Comparison of ENCODE assay signal across 13 cellular contexts in the genomic region with DNA sequence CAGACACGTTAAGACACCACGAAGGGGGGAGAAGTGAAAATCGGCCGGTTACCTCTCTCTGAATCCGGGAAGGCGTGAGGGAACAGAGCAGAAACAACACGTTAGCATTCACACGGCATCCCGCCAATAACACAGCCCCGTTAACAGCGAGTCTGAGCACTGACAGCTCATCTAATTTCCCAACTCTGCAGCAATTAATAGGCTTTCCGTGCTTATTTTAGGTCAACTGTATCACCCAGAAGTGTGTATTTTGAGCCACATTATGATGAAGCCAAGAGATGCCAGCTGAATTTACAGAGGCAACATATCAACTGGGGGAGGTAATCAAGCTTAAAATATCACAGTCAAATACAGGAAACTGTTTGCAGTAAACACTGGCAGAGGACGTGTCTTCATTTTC.
DNase-seq lines count a peak whose midpoint lies in the region; ATAC-seq and TF ChIP-seq lines count a peak whose summit lies in the region.
"Had no signal": no experiment of that assay in that cellular context is flagged by ENCODE, and none has a peak within 500 bp of the region (broad histone marks: within the 10 kb centered on the region; RNA-seq: fewer than 3 reads in every experiment).

No MANE protein-coding gene starts in this region.

- H3K27me3 Mint-ChIP-seq in WTC11 (ENCODE audit: low read depth) = no peaks in the 10 kb centered on the region

- peaks cover 11% of the 10 kb centered on the region for H3K4me1 ChIP-seq in ovary (ENCODE audit: insufficient read depth)

- H3K27ac ChIP-seq in ovary = peak overlapping the region in 1 of 2 donors; percentile 5

- no peak overlapping the region for H3K4me3 ChIP-seq in ovary

- DNase-seq in COR-L47 (lab: John Stamatoyannopoulos, UW) (peak; percentile 67), NCI-H1092 treated with DMSO at 0.1 percent for 48 hours (lab: John Stamatoyannopoulos, UW) (peak; percentile 63), WTC11 (ENCODE audit: low spot score) (no peak), ovary (peak; percentile 50 to 71 (median 59)), activated gamma-delta T cell treated with Interleukin-2 at 50 U/mL for 16 hours (no peak), NCI-H2171 treated with DMSO at 0.1 percent for 48 hours (lab: John Stamatoyannopoulos, UW) (no peak)
- DNase-seq: activated CD4-positive, alpha-beta T cell treated with anti-CD3 and anti-CD28 coated beads, Interleukin-2, amount 50 U/mL, for 1 hour; brain microvascular endothelial cell; effector memory CD4-positive, alpha-beta T cell; stimulated activated CD4-positive, alpha-beta T cell treated with anti-CD3 and anti-CD28 coated beads, Interleukin-1b, Interleukin-23, amount 100 ng/mL, for 48 hours; T-helper 1 cell had no signal

- peaks cover 28% of the 10 kb centered on the region for H3K4me1 Mint-ChIP-seq in WTC11

- H3K4me3 Mint-ChIP-seq in WTC11 = no peak overlapping the region

- no peak for TF ChIP-seq EP300 in ovary (IDR thresholded peaks at IDR 0.05)

- no peak for TF ChIP-seq POLR2A in ovary (IDR thresholded peaks at IDR 0.05)

- no peaks in the 10 kb centered on the region for H3K9me3 ChIP-seq in ovary

- WGBS in ovary, 3 donors = 8 to 26% (median 9%) methylated on average over 13 of the region's 13 CpGs

- H3K27ac Mint-ChIP-seq in WTC11 = peak overlapping the region; percentile 85

- H3K27me3 ChIP-seq in ovary = no peaks in the 10 kb centered on the region
- H3K27me3 ChIP-seq: brain microvascular endothelial cell had no signal

- H3K36me3 ChIP-seq in ovary = no peaks in the 10 kb centered on the region

- H3K9me3 Mint-ChIP-seq in WTC11 = 0 out of 2 replicates have a peak, but pooled peaks cover 3% of the 10 kb centered on the region

- TF ChIP-seq CTCF in WTC11 (IDR thresholded peaks at IDR 0.05) (no peak), ovary (IDR thresholded peaks at IDR 0.05) (no peak)

- peaks cover 5% of the 10 kb centered on the region for H3K36me3 Mint-ChIP-seq in WTC11

- POLR2A ChIA-PET in WTC11 (lab: Charles Lee) = no interaction called here

- CTCF ChIA-PET in WTC11 (lab: Charles Lee) = interaction anchor here (1.9 to 5.1 kb wide), 3 partner anchors 10 to 55 kb away, joined by 4 to 58 read pairs (median 11); no protein-coding TSS in a partner anchor

- ATAC-seq in WTC11 (no peak), HG03378 (IDR thresholded peaks at IDR 0.05; ENCODE audit: unreplicated experiment) (no peak), GM21360 (IDR thresholded peaks at IDR 0.05; ENCODE audit: unreplicated experiment) (no peak)

- intact Hi-C loops in ovary (cut with DNase I) = no loop called here

TF ChIP-seq in WTC11, 78 proteins besides CTCF, POLR2A, EP300 and RAD21:
- TF ChIP-seq ZNF232 (CRISPR knock-in tag; IDR thresholded peaks at IDR 0.05) (no peak), E2F5 (CRISPR knock-in tag; IDR thresholded peaks at IDR 0.05) (no peak), ATF2 (CRISPR knock-in tag; IDR thresholded peaks at IDR 0.05; ENCODE audit: borderline replicate concordance, low read depth) (no peak), ZBTB21 (CRISPR knock-in tag; IDR thresholded peaks at IDR 0.05; ENCODE audit: borderline replicate concordance) (no peak), ESRRA (CRISPR knock-in tag; IDR thresholded peaks at IDR 0.05; ENCODE audit: borderline replicate concordance) (no peak)
- TF ChIP-seq, protein P1, sequence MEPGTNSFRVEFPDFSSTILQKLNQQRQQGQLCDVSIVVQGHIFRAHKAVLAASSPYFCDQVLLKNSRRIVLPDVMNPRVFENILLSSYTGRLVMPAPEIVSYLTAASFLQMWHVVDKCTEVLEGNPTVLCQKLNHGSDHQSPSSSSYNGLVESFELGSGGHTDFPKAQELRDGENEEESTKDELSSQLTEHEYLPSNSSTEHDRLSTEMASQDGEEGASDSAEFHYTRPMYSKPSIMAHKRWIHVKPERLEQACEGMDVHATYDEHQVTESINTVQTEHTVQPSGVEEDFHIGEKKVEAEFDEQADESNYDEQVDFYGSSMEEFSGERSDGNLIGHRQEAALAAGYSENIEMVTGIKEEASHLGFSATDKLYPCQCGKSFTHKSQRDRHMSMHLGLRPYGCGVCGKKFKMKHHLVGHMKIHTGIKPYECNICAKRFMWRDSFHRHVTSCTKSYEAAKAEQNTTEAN (CRISPR knock-in tag; IDR thresholded peaks at IDR 0.05) = no peak
TF ChIP-seq in WTC11: peak in this region for 0.

Comparison
In these comparisons a context has a peak if more than half of its experiments do, and no peak if none do; other contexts are left out.
1. DNase-seq: peak in COR-L47 (single experiment), NCI-H1092 treated with DMSO at 0.1 percent for 48 hours (single experiment) and ovary (5 of 5); none in WTC11 (single experiment), activated gamma-delta T cell treated with Interleukin-2 at 50 U/mL for 16 hours (single experiment) and NCI-H2171 treated with DMSO at 0.1 percent for 48 hours (single experiment).